In genomic region chr2:111192778-111193368, GRCh38 we compare ENCODE assay signal across 1 cellular context.
TF ChIP-seq lines count a peak whose summit lies in the region.

No MANE protein-coding gene starts in this region.

TF ChIP-seq in K562, 482 proteins besides CTCF, POLR2A, EP300 and RAD21 (continued from another document):
- TF ChIP-seq, protein P1, sequence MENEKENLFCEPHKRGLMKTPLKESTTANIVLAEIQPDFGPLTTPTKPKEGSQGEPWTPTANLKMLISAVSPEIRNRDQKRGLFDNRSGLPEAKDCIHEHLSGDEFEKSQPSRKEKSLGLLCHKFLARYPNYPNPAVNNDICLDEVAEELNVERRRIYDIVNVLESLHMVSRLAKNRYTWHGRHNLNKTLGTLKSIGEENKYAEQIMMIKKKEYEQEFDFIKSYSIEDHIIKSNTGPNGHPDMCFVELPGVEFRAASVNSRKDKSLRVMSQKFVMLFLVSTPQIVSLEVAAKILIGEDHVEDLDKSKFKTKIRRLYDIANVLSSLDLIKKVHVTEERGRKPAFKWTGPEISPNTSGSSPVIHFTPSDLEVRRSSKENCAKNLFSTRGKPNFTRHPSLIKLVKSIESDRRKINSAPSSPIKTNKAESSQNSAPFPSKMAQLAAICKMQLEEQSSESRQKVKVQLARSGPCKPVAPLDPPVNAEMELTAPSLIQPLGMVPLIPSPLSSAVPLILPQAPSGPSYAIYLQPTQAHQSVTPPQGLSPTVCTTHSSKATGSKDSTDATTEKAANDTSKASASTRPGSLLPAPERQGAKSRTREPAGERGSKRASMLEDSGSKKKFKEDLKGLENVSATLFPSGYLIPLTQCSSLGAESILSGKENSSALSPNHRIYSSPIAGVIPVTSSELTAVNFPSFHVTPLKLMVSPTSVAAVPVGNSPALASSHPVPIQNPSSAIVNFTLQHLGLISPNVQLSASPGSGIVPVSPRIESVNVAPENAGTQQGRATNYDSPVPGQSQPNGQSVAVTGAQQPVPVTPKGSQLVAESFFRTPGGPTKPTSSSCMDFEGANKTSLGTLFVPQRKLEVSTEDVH (IDR thresholded peaks at IDR 0.05; ENCODE audit: low read depth, partially characterized antibody) = no peak
